In the genomic region with DNA sequence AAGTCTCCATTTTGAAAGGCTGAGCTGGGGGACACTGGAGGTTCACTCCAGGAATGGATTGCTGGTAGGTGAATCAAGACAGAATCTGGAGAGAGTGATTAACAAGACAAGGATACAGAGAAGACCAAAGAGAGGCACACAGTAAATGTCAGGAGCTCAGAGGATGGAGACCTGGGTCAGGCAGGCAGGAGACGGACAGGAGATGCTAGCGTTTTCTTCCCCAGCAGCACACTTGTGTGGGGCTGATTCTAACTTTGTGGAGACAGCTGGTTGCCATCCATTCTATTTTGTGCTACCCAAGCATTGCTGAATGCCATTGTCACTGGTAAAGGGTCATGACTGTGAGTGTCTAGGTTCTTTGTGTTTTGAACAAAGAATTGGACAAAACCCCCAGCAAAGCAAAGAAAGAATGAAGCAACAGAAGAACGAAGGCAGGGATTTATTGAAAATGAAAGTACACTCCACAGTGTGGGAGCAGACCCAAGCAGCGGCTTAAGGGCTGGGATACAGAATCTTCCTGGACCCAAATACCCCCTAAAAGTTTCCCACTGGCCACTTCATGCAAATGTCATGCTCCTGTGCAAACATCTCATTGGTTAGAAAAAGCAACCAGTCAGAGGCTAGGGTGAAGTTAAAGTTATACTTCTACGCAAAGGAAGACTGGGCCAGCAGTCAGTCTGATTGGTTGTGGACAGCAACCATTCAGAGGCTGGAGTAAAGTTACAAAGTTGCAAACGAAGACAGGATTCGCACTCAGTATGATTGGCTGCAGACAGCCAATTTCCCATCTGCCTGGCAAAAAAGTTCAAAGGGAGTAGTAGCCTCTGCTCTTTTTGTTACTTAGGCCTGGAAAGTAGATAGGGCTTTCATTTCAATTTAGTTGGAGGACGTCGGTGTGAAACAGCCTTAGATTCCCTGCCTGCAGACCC, we compare ENCODE assay signal across 1 cellular context.
TF ChIP-seq lines count a peak whose summit lies in the region.

No MANE protein-coding gene starts in this region.

TF ChIP-seq in HepG2, 621 proteins besides CTCF, POLR2A, EP300 and RAD21 (continued from another document and continues in another):
- TF ChIP-seq, protein P1, sequence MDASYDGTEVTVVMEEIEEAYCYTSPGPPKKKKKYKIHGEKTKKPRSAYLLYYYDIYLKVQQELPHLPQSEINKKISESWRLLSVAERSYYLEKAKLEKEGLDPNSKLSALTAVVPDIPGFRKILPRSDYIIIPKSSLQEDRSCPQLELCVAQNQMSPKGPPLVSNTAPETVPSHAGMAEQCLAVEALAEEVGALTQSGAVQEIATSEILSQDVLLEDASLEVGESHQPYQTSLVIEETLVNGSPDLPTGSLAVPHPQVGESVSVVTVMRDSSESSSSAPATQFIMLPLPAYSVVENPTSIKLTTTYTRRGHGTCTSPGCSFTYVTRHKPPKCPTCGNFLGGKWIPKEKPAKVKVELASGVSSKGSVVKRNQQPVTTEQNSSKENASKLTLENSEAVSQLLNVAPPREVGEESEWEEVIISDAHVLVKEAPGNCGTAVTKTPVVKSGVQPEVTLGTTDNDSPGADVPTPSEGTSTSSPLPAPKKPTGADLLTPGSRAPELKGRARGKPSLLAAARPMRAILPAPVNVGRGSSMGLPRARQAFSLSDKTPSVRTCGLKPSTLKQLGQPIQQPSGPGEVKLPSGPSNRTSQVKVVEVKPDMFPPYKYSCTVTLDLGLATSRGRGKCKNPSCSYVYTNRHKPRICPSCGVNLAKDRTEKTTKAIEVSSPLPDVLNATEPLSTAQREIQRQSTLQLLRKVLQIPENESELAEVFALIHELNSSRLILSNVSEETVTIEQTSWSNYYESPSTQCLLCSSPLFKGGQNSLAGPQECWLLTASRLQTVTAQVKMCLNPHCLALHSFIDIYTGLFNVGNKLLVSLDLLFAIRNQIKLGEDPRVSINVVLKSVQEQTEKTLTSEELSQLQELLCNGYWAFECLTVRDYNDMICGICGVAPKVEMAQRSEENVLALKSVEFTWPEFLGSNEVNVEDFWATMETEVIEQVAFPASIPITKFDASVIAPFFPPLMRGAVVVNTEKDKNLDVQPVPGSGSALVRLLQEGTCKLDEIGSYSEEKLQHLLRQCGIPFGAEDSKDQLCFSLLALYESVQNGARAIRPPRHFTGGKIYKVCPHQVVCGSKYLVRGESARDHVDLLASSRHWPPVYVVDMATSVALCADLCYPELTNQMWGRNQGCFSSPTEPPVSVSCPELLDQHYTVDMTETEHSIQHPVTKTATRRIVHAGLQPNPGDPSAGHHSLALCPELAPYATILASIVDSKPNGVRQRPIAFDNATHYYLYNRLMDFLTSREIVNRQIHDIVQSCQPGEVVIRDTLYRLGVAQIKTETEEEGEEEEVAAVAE (CRISPR knock-in tag; IDR thresholded peaks at IDR 0.05; ENCODE audit: borderline replicate concordance): peak; percentile 97
- TF ChIP-seq ZMYM2 (CRISPR knock-in tag; IDR thresholded peaks at IDR 0.05) (peak; percentile 31; the same call in 1 of the 2 replicates), LCORL (IDR thresholded peaks at IDR 0.05) (no peak), LCORL (CRISPR knock-in tag; IDR thresholded peaks at IDR 0.05) (peak; percentile 47; the same call in 1 of the 2 replicates), THYN1 (CRISPR knock-in tag; IDR thresholded peaks at IDR 0.05; ENCODE audit: borderline replicate concordance, low read depth) (no peak), FOXP1 (IDR thresholded peaks at IDR 0.05) (no peak), FOXP1 (CRISPR knock-in tag; IDR thresholded peaks at IDR 0.05) (no peak), FOXJ3 (CRISPR knock-in tag; IDR thresholded peaks at IDR 0.05; ENCODE audit: borderline replicate concordance) (no peak), ATAD3A (CRISPR knock-in tag; IDR thresholded peaks at IDR 0.05) (no peak), ZNF562 (CRISPR knock-in tag; IDR thresholded peaks at IDR 0.05; ENCODE audit: borderline replicate concordance) (no peak), KDM2A (CRISPR knock-in tag; IDR thresholded peaks at IDR 0.05; ENCODE audit: borderline replicate concordance, low read depth) (no peak), ZBTB7B (CRISPR knock-in tag; IDR thresholded peaks at IDR 0.05) (no peak), ZNF616 (CRISPR knock-in tag; IDR thresholded peaks at IDR 0.05; ENCODE audit: low read depth) (0 out of 2 replicates have a peak, but pooled peaks have one; percentile 18), NFYC (CRISPR knock-in tag; IDR thresholded peaks at IDR 0.05) (peak; percentile 84), JDP2 (CRISPR knock-in tag; IDR thresholded peaks at IDR 0.05; ENCODE audit: borderline replicate concordance) (no peak), ZNF564 (CRISPR knock-in tag; IDR thresholded peaks at IDR 0.05) (no peak), ARNT (IDR thresholded peaks at IDR 0.05) (no peak), BRD4 (CRISPR knock-in tag; IDR thresholded peaks at IDR 0.05) (no peak), ZNF121 (CRISPR knock-in tag; IDR thresholded peaks at IDR 0.05) (no peak), RFX5 (IDR thresholded peaks at IDR 0.05; ENCODE audit: low read depth, low read length) (peak; percentile 87), DNMT3B (CRISPR knock-in tag; conservative IDR thresholded peaks at IDR 0.05) (0 out of 2 replicates have a peak, but pooled peaks have one; percentile 60), ATF7-NPFF (CRISPR knock-in tag; IDR thresholded peaks at IDR 0.05; ENCODE audit: low read depth) (no peak), GTF2F1 (IDR thresholded peaks at IDR 0.05; ENCODE audit: low read length) (no peak), ZFP36 (IDR thresholded peaks at IDR 0.05; ENCODE audit: borderline replicate concordance, low read depth, low read length, partially characterized antibody) (no peak), SP5 (CRISPR knock-in tag; IDR thresholded peaks at IDR 0.05; ENCODE audit: borderline replicate concordance, low read depth) (no peak), TBX2 (CRISPR knock-in tag; IDR thresholded peaks at IDR 0.05; ENCODE audit: borderline replicate concordance) (peak; percentile 49; the same call in 1 of the 2 replicates), IRF2 (CRISPR knock-in tag; IDR thresholded peaks at IDR 0.05) (no peak; the same call in 1 of the 2 replicates), KLF12 (CRISPR knock-in tag; IDR thresholded peaks at IDR 0.05; ENCODE audit: borderline replicate concordance) (no peak), PTBP1 (IDR thresholded peaks at IDR 0.05; ENCODE audit: low read depth, low read length, poor library complexity, severe bottlenecking) (no peak), RFXANK (CRISPR knock-in tag; IDR thresholded peaks at IDR 0.05) (no peak; the same call in 1 of the 2 replicates), SOX5 (CRISPR knock-in tag; IDR thresholded peaks at IDR 0.05; ENCODE audit: borderline replicate concordance) (no peak), ZNF772 (CRISPR knock-in tag; IDR thresholded peaks at IDR 0.05) (peak; percentile 64; the same call in 1 of the 2 replicates)
- TF ChIP-seq, protein P2, sequence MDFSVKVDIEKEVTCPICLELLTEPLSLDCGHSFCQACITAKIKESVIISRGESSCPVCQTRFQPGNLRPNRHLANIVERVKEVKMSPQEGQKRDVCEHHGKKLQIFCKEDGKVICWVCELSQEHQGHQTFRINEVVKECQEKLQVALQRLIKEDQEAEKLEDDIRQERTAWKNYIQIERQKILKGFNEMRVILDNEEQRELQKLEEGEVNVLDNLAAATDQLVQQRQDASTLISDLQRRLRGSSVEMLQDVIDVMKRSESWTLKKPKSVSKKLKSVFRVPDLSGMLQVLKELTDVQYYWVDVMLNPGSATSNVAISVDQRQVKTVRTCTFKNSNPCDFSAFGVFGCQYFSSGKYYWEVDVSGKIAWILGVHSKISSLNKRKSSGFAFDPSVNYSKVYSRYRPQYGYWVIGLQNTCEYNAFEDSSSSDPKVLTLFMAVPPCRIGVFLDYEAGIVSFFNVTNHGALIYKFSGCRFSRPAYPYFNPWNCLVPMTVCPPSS (IDR thresholded peaks at IDR 0.05): no peak
- TF ChIP-seq, protein P3, sequence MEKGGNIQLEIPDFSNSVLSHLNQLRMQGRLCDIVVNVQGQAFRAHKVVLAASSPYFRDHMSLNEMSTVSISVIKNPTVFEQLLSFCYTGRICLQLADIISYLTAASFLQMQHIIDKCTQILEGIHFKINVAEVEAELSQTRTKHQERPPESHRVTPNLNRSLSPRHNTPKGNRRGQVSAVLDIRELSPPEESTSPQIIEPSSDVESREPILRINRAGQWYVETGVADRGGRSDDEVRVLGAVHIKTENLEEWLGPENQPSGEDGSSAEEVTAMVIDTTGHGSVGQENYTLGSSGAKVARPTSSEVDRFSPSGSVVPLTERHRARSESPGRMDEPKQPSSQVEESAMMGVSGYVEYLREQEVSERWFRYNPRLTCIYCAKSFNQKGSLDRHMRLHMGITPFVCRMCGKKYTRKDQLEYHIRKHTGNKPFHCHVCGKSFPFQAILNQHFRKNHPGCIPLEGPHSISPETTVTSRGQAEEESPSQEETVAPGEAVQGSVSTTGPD (CRISPR knock-in tag; IDR thresholded peaks at IDR 0.05): no peak
- TF ChIP-seq, protein P4, sequence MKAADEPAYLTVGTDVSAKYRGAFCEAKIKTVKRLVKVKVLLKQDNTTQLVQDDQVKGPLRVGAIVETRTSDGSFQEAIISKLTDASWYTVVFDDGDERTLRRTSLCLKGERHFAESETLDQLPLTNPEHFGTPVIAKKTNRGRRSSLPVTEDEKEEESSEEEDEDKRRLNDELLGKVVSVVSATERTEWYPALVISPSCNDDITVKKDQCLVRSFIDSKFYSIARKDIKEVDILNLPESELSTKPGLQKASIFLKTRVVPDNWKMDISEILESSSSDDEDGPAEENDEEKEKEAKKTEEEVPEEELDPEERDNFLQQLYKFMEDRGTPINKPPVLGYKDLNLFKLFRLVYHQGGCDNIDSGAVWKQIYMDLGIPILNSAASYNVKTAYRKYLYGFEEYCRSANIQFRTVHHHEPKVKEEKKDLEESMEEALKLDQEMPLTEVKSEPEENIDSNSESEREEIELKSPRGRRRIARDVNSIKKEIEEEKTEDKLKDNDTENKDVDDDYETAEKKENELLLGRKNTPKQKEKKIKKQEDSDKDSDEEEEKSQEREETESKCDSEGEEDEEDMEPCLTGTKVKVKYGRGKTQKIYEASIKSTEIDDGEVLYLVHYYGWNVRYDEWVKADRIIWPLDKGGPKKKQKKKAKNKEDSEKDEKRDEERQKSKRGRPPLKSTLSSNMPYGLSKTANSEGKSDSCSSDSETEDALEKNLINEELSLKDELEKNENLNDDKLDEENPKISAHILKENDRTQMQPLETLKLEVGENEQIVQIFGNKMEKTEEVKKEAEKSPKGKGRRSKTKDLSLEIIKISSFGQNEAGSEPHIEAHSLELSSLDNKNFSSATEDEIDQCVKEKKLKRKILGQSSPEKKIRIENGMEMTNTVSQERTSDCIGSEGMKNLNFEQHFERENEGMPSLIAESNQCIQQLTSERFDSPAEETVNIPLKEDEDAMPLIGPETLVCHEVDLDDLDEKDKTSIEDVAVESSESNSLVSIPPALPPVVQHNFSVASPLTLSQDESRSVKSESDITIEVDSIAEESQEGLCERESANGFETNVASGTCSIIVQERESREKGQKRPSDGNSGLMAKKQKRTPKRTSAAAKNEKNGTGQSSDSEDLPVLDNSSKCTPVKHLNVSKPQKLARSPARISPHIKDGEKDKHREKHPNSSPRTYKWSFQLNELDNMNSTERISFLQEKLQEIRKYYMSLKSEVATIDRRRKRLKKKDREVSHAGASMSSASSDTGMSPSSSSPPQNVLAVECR (CRISPR knock-in tag; IDR thresholded peaks at IDR 0.05; ENCODE audit: borderline replicate concordance): peak; percentile 39; the same call in 1 of the 2 replicates
- TF ChIP-seq, protein P5, sequence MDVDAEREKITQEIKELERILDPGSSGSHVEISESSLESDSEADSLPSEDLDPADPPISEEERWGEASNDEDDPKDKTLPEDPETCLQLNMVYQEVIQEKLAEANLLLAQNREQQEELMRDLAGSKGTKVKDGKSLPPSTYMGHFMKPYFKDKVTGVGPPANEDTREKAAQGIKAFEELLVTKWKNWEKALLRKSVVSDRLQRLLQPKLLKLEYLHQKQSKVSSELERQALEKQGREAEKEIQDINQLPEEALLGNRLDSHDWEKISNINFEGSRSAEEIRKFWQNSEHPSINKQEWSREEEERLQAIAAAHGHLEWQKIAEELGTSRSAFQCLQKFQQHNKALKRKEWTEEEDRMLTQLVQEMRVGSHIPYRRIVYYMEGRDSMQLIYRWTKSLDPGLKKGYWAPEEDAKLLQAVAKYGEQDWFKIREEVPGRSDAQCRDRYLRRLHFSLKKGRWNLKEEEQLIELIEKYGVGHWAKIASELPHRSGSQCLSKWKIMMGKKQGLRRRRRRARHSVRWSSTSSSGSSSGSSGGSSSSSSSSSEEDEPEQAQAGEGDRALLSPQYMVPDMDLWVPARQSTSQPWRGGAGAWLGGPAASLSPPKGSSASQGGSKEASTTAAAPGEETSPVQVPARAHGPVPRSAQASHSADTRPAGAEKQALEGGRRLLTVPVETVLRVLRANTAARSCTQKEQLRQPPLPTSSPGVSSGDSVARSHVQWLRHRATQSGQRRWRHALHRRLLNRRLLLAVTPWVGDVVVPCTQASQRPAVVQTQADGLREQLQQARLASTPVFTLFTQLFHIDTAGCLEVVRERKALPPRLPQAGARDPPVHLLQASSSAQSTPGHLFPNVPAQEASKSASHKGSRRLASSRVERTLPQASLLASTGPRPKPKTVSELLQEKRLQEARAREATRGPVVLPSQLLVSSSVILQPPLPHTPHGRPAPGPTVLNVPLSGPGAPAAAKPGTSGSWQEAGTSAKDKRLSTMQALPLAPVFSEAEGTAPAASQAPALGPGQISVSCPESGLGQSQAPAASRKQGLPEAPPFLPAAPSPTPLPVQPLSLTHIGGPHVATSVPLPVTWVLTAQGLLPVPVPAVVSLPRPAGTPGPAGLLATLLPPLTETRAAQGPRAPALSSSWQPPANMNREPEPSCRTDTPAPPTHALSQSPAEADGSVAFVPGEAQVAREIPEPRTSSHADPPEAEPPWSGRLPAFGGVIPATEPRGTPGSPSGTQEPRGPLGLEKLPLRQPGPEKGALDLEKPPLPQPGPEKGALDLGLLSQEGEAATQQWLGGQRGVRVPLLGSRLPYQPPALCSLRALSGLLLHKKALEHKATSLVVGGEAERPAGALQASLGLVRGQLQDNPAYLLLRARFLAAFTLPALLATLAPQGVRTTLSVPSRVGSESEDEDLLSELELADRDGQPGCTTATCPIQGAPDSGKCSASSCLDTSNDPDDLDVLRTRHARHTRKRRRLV (CRISPR knock-in tag; IDR thresholded peaks at IDR 0.05): 0 out of 2 replicates have a peak, but pooled peaks have one; percentile 69
- TF ChIP-seq, protein P6, sequence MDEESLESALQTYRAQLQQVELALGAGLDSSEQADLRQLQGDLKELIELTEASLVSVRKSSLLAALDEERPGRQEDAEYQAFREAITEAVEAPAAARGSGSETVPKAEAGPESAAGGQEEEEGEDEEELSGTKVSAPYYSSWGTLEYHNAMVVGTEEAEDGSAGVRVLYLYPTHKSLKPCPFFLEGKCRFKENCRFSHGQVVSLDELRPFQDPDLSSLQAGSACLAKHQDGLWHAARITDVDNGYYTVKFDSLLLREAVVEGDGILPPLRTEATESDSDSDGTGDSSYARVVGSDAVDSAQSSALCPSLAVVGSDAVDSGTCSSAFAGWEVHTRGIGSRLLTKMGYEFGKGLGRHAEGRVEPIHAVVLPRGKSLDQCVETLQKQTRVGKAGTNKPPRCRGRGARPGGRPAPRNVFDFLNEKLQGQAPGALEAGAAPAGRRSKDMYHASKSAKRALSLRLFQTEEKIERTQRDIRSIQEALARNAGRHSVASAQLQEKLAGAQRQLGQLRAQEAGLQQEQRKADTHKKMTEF (CRISPR knock-in tag; IDR thresholded peaks at IDR 0.05): no peak; the same call in 1 of the 2 replicates
- TF ChIP-seq, protein P7, sequence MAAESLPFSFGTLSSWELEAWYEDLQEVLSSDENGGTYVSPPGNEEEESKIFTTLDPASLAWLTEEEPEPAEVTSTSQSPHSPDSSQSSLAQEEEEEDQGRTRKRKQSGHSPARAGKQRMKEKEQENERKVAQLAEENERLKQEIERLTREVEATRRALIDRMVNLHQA (CRISPR knock-in tag; IDR thresholded peaks at IDR 0.05): peak; percentile 83; the same call in 1 of the 2 replicates
- TF ChIP-seq, protein P8, sequence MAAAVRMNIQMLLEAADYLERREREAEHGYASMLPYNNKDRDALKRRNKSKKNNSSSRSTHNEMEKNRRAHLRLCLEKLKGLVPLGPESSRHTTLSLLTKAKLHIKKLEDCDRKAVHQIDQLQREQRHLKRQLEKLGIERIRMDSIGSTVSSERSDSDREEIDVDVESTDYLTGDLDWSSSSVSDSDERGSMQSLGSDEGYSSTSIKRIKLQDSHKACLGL (CRISPR knock-in tag; IDR thresholded peaks at IDR 0.05): no peak
